Comparison of ENCODE assay signal across 8 cellular contexts in genomic region chr15:84570164-84570692, GRCh38. TPM values are rescaled to one million over a fixed set of nuclear protein-coding genes. Genes with fewer than 3 reads are reported as not detected.
A peak's percentile ranks its signal among the peaks of the same experiment; 100 is the strongest.
DNase-seq lines count a peak whose midpoint lies in the region; ATAC-seq and TF ChIP-seq lines count a peak whose summit lies in the region.

No MANE protein-coding gene starts in this region.

- H3K27me3 ChIP-seq in HUES6 (ENCODE audit: control insufficient read depth, insufficient read depth, low read length) = no peaks in the 10 kb centered on the region

- no peaks in the 10 kb centered on the region for H3K4me1 ChIP-seq in HUES6 (ENCODE audit: control insufficient read depth, insufficient read depth, low read length)

- no peak for TF ChIP-seq POLR2A in lower leg skin (IDR thresholded peaks at IDR 0.05)

- ATAC-seq in GM21576 (IDR thresholded peaks at IDR 0.05; ENCODE audit: unreplicated experiment) = no peak

- H3K9me3 ChIP-seq in HUES6 (ENCODE audit: control insufficient read depth, insufficient read depth, low read depth, low read length) = no peaks in the 10 kb centered on the region

- intact Hi-C loops in lower leg skin (cut with DNase I; ENCODE audit: low total_unique reads) = no loop called here

- 0% methylated on average over 19 to 39 of the region's 48 CpGs for WGBS in lower leg skin, 2 donors

- H3K4me3 ChIP-seq in HUES6 (ENCODE audit: low read depth, low read length) = peak overlapping the region; percentile 98
- H3K4me3 ChIP-seq in lower leg skin (ENCODE audit: low read depth, poor library complexity, severe bottlenecking) = peak overlapping the region; percentile 81

- H3K27ac ChIP-seq in HUES6 (ENCODE audit: low read depth, low read length) = peak overlapping the region; percentile 71; the same call in 1 of the 2 replicates

- no peak for TF ChIP-seq CTCF in lower leg skin (IDR thresholded peaks at IDR 0.05)

- H3K36me3 ChIP-seq in HUES6 (ENCODE audit: control insufficient read depth, insufficient read depth, low read length) = no peaks in the 10 kb centered on the region

- DNase-seq in EH (ENCODE audit: low read depth) (peak; percentile 50), dedifferentiated amniotic fluid mesenchymal stem cell (ENCODE audit: extremely low spot score) (peak; percentile 24), lower leg skin (ENCODE audit: low spot score in 2 of 2) (peak; percentile 57 to 94), COR-L47 (lab: John Stamatoyannopoulos, UW) (no peak)
- DNase-seq in activated CD4-positive, alpha-beta T cell treated with anti-CD3 and anti-CD28 coated beads for 4 hours = peak; percentile 40 to 41
- peak; percentile 9 to 51 (median 11) for DNase-seq in stimulated activated CD4-positive, alpha-beta T cell treated with anti-CD3 and anti-CD28 coated beads, TNF-alpha, amount 100 ng/mL, for 24 hours (ENCODE audit: low read depth in 3 of 3)

- H3K9ac ChIP-seq in HUES6 (ENCODE audit: low read length) = peak overlapping the region; percentile 91

RNA-seq across cellular contexts. Expression of gene ZSCAN2, which starts 30.6 kb away (rescaled TPM):
- total RNA-seq in lower leg skin = 10 to 100 TPM in 1 of 4 donors, 1 to 10 TPM in 3; 3.0 to 11.4 (median 6.7) TPM
